In genomic region chr21:34933609-34934345, GRCh38 we compare ENCODE assay signal across 8 cellular contexts.
DNase-seq lines count a peak whose midpoint lies in the region; ATAC-seq and TF ChIP-seq lines count a peak whose summit lies in the region.

No MANE protein-coding gene starts in this region.

- no peak overlapping the region for H3K4me3 ChIP-seq in thyroid gland (replicated peaks in 1 of 3)

- 69 to 85% methylated on average over 3 of the region's 3 CpGs for WGBS in thyroid gland, 2 donors

- no peak overlapping the region for H3K27ac ChIP-seq in thyroid gland

- ATAC-seq in GM18511 (IDR thresholded peaks at IDR 0.05; ENCODE audit: unreplicated experiment) (peak; percentile 78), HG03039 (IDR thresholded peaks at IDR 0.05; ENCODE audit: unreplicated experiment) (peak; percentile 49), omental fat pad (ENCODE audit: low FRiP score) (peak; percentile 44)

- H3K9me3 ChIP-seq in thyroid gland: no peaks in the 10 kb centered on the region

- no peak for TF ChIP-seq CTCF in omental fat pad (IDR thresholded peaks at IDR 0.05)
- no peak for TF ChIP-seq CTCF in thyroid gland (IDR thresholded peaks at IDR 0.05)

- H3K4me1 ChIP-seq in thyroid gland: no peaks in the 10 kb centered on the region

- no peaks in the 10 kb centered on the region for H3K36me3 ChIP-seq in thyroid gland

- no peak for TF ChIP-seq POLR2A in thyroid gland (IDR thresholded peaks at IDR 0.05)

- no peaks in the 10 kb centered on the region for H3K27me3 ChIP-seq in thyroid gland

- intact Hi-C loops in thyroid gland (cut with DNase I): no loop called here

- DNase-seq in activated T-cell treated with anti-CD3 and anti-CD28 coated beads, Interleukin-2, amount 50 U/mL, for 48 hours: peak; percentile 50 to 58
- no peak for DNase-seq in omental fat pad (ENCODE audit: low spot score)
- no peak for DNase-seq in DMS 273 treated with DMSO at 0.1 percent for 48 hours (lab: John Stamatoyannopoulos, UW)
- DNase-seq in thyroid gland: no peak
- no peak for DNase-seq in UCSD-AML1 (lab: John Stamatoyannopoulos, UW; ENCODE audit: unreplicated experiment)
- no peak for DNase-seq in HCEC 1CT

Comparison
In these comparisons a context has a peak if more than half of its experiments do, and no peak if none do; other contexts are left out.
1. DNase-seq: peak in activated T-cell treated with anti-CD3 and anti-CD28 coated beads, Interleukin-2, amount 50 U/mL, for 48 hours (2 of 2); none in omental fat pad (single experiment), DMS 273 treated with DMSO at 0.1 percent for 48 hours (single experiment), thyroid gland (0 of 2), UCSD-AML1 (single experiment) and HCEC 1CT (single experiment).
2. Peak in every context shown above with its lines, with median percentiles within 50 percentile points of each other: ATAC-seq.